29 cellular contexts compared by ENCODE assay signal in genomic region chr14:36859119-36859518, GRCh38.
"Had no signal": no experiment of that assay in that cellular context is flagged by ENCODE, and none has a peak within 500 bp of the region (broad histone marks: within the 10 kb centered on the region; RNA-seq: fewer than 3 reads in every experiment).

No MANE protein-coding gene starts in this region.

- H3K4me1 Mint-ChIP-seq: activated CD4-positive, alpha-beta memory T cell treated with anti-CD3 and anti-CD28 coated beads, Interleukin-2, amount 10 ng/mL, durations not matched to agents 7 days and 5 days; activated CD4-positive, alpha-beta T cell treated with anti-CD3 and anti-CD28 coated beads for 36 hours; activated CD4-positive, alpha-beta T cell treated with anti-CD3 and anti-CD28 coated beads, Interleukin-2, amount 10 ng/mL, durations not matched to agents 7 days and 5 days; activated naive CD4-positive, alpha-beta T cell treated with anti-CD3 and anti-CD28 coated beads, Interleukin-2, amount 10 ng/mL, durations not matched to agents 7 days and 5 days; activated naive CD8-positive, alpha-beta T cell treated with anti-CD3 and anti-CD28 coated beads, Interleukin-2, amount 10 ng/mL, durations not matched to agents 7 days and 5 days had no signal

- H3K4me1 ChIP-seq: colonic mucosa, gastroesophageal sphincter, heart right ventricle had no signal

- H3K4me3 ChIP-seq: body of pancreas, colonic mucosa, dorsolateral prefrontal cortex, gastroesophageal sphincter, heart right ventricle had no signal

- H3K27me3 Mint-ChIP-seq: activated CD4-positive, alpha-beta memory T cell treated with anti-CD3 and anti-CD28 coated beads, Interleukin-2, amount 10 ng/mL, durations not matched to agents 7 days and 5 days; activated CD4-positive, alpha-beta T cell treated with anti-CD3 and anti-CD28 coated beads, Interleukin-2, amount 10 ng/mL, durations not matched to agents 7 days and 5 days; activated naive CD4-positive, alpha-beta T cell treated with anti-CD3 and anti-CD28 coated beads, Interleukin-2, amount 10 ng/mL, durations not matched to agents 7 days and 5 days; activated naive CD8-positive, alpha-beta T cell treated with anti-CD3 and anti-CD28 coated beads, Interleukin-2, amount 10 ng/mL, durations not matched to agents 7 days and 5 days; activated T-cell treated with anti-CD3 and anti-CD28 coated beads, Interleukin-2, amount 50 U/mL, for 24 hours; dendritic cell treated with granulocyte-macrophage colony-stimulating factor and Interleukin-4, amounts not matched to agents 40 ng/mL and 50 ng/mL, for 4 days had no signal

- H3K27ac ChIP-seq: body of pancreas, colonic mucosa, dorsolateral prefrontal cortex, gastroesophageal sphincter, heart right ventricle had no signal

- H3K36me3 ChIP-seq: colonic mucosa, gastroesophageal sphincter, heart right ventricle had no signal

- DNase-seq: activated CD4-positive, alpha-beta memory T cell treated with anti-CD3 and anti-CD28 coated beads, Interleukin-2, amount 10 ng/mL, durations not matched to agents 7 days and 5 days; activated CD4-positive, alpha-beta T cell treated with anti-CD3 and anti-CD28 coated beads for 36 hours; activated CD4-positive, alpha-beta T cell treated with anti-CD3 and anti-CD28 coated beads, Interleukin-2, amount 10 ng/mL, durations not matched to agents 7 days and 5 days; activated CD4-positive, alpha-beta T cell treated with anti-CD3 and anti-CD28 coated beads, Interleukin-2, amount 50 U/mL, for 4 hours; activated CD4-positive, CD25-positive, alpha-beta regulatory T cell; activated CD4-positive, CD25-positive, alpha-beta regulatory T cell treated with anti-CD3 and anti-CD28 coated beads, Interleukin-2, amount 50 U/mL, for 72 hours; activated CD8-positive, alpha-beta memory T cell treated with anti-CD3 and anti-CD28 coated beads, Interleukin-2, amount 50 U/mL, for 48 hours; activated gamma-delta T cell; activated naive CD4-positive, alpha-beta T cell; activated naive CD4-positive, alpha-beta T cell treated with anti-CD3 and anti-CD28 coated beads, Interleukin-2, amount 10 ng/mL, durations not matched to agents 7 days and 5 days; activated naive CD8-positive, alpha-beta T cell treated with anti-CD3 and anti-CD28 coated beads, Interleukin-2, amount 10 ng/mL, durations not matched to agents 7 days and 5 days; activated T-cell treated with anti-CD3 and anti-CD28 coated beads for 4 hours; activated T-cell treated with anti-CD3 and anti-CD28 coated beads, Interleukin-2, amount 50 U/mL, for 24 hours; activated T-cell treated with anti-CD3 and anti-CD28 coated beads, Interleukin-2, amount 50 U/mL, for 72 hours; amniotic stem cell; anterior cingulate cortex; body of pancreas; central memory CD4-positive, alpha-beta T cell; cerebellar nuclear complex; colonic mucosa; dorsolateral prefrontal cortex; effector memory CD4-positive, alpha-beta T cell; endodermal cell; foreskin melanocyte; heart right ventricle; T-helper 2 cell had no signal

- H3K4me3 Mint-ChIP-seq: activated CD4-positive, alpha-beta memory T cell treated with anti-CD3 and anti-CD28 coated beads, Interleukin-2, amount 10 ng/mL, durations not matched to agents 7 days and 5 days; activated CD4-positive, alpha-beta T cell treated with anti-CD3 and anti-CD28 coated beads for 36 hours; activated CD4-positive, alpha-beta T cell treated with anti-CD3 and anti-CD28 coated beads, Interleukin-2, amount 10 ng/mL, durations not matched to agents 7 days and 5 days; activated naive CD4-positive, alpha-beta T cell treated with anti-CD3 and anti-CD28 coated beads, Interleukin-2, amount 10 ng/mL, durations not matched to agents 7 days and 5 days; activated naive CD8-positive, alpha-beta T cell treated with anti-CD3 and anti-CD28 coated beads, Interleukin-2, amount 10 ng/mL, durations not matched to agents 7 days and 5 days; activated T-cell treated with anti-CD3 and anti-CD28 coated beads, Interleukin-2, amount 50 U/mL, for 24 hours; activated T-cell treated with anti-CD3 and anti-CD28 coated beads, Interleukin-2, amount 50 U/mL, for 72 hours; dendritic cell treated with granulocyte-macrophage colony-stimulating factor and Interleukin-4, amounts not matched to agents 40 ng/mL and 50 ng/mL, for 4 days; endodermal cell had no signal

- H3K9me3 Mint-ChIP-seq: activated CD4-positive, alpha-beta T cell treated with anti-CD3 and anti-CD28 coated beads, Interleukin-2, amount 10 ng/mL, durations not matched to agents 7 days and 5 days; dendritic cell treated with granulocyte-macrophage colony-stimulating factor and Interleukin-4, amounts not matched to agents 40 ng/mL and 50 ng/mL, for 4 days; endodermal cell had no signal

- H3K9me3 ChIP-seq: body of pancreas, colonic mucosa, gastroesophageal sphincter, heart right ventricle had no signal

- H3K27me3 ChIP-seq: body of pancreas, colonic mucosa, gastroesophageal sphincter had no signal

- H3K27ac Mint-ChIP-seq: activated CD4-positive, alpha-beta memory T cell treated with anti-CD3 and anti-CD28 coated beads, Interleukin-2, amount 10 ng/mL, durations not matched to agents 7 days and 5 days; activated CD4-positive, alpha-beta T cell treated with anti-CD3 and anti-CD28 coated beads for 36 hours; activated CD4-positive, alpha-beta T cell treated with anti-CD3 and anti-CD28 coated beads, Interleukin-2, amount 10 ng/mL, durations not matched to agents 7 days and 5 days; activated naive CD4-positive, alpha-beta T cell treated with anti-CD3 and anti-CD28 coated beads, Interleukin-2, amount 10 ng/mL, durations not matched to agents 7 days and 5 days; activated naive CD4-positive, alpha-beta T cell treated with anti-CD3 and anti-CD28 coated beads, Interleukin-2, amount 50 U/mL, for 72 hours; activated naive CD8-positive, alpha-beta T cell treated with anti-CD3 and anti-CD28 coated beads, Interleukin-2, amount 10 ng/mL, durations not matched to agents 7 days and 5 days; activated T-cell treated with anti-CD3 and anti-CD28 coated beads, Interleukin-2, amount 50 U/mL, for 24 hours; activated T-cell treated with anti-CD3 and anti-CD28 coated beads, Interleukin-2, amount 50 U/mL, for 72 hours; dendritic cell treated with granulocyte-macrophage colony-stimulating factor and Interleukin-4, amounts not matched to agents 40 ng/mL and 50 ng/mL, for 4 days; endodermal cell had no signal

- H3K36me3 Mint-ChIP-seq: activated naive CD4-positive, alpha-beta T cell treated with anti-CD3 and anti-CD28 coated beads, Interleukin-2, amount 10 ng/mL, durations not matched to agents 7 days and 5 days; activated naive CD4-positive, alpha-beta T cell treated with anti-CD3 and anti-CD28 coated beads, Interleukin-2, amount 50 U/mL, for 72 hours; activated naive CD8-positive, alpha-beta T cell treated with anti-CD3 and anti-CD28 coated beads, Interleukin-2, amount 10 ng/mL, durations not matched to agents 7 days and 5 days had no signal
